30 cellular contexts compared by ENCODE assay signal in the genomic region with DNA sequence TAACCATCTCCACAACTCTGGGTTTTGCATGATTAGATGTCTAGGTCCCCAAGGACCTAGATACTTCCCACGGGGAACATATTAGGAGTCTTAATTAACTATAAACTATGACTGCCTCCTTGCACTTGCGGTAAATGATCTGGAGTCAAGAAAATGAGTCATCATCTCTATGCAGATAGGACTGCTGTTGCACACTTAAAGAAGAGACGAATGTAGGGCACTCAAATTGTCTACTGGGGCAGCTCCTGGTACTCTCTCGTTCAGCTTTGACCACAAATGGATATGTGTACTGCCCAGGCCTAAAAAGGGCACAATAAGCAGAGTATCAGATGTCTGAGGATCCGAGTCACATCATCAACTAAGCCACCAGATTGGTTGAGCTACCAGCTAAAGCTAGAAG.
DNase-seq lines count a peak whose midpoint lies in the region; ATAC-seq, FAIRE-seq and TF ChIP-seq lines count a peak whose summit lies in the region.
"Had no signal": no experiment of that assay in that cellular context is flagged by ENCODE, and none has a peak within 500 bp of the region (broad histone marks: within the 10 kb centered on the region; RNA-seq: fewer than 3 reads in every experiment).

No MANE protein-coding gene starts in this region.

- H3K4me1 ChIP-seq in HCT116 (ENCODE audit: control insufficient read depth in 1 of 2, insufficient read depth in 2 of 2, low read length in 2 of 2) (peaks cover 7 to 29% of the 10 kb centered on the region in 2 experiments), RWPE2 (ENCODE audit: insufficient read depth, poor library complexity, severe bottlenecking) (no peaks in the 10 kb centered on the region)
- H3K4me1 ChIP-seq: esophagus muscularis mucosa, Peyer's patch, spleen, transverse colon had no signal

- H3K9me3 ChIP-seq in HCT116 (ENCODE audit: control insufficient read depth in 1 of 2, insufficient read depth in 1 of 2, low read depth in 1 of 2, low read length in 2 of 2) (no peaks in the 10 kb centered on the region), RWPE2 (ENCODE audit: severe bottlenecking) (no peaks in the 10 kb centered on the region)
- H3K9me3 ChIP-seq: esophagus muscularis mucosa, ovary, Peyer's patch, transverse colon had no signal

- H3K4me3 ChIP-seq in HCT116 (replicated peaks in 1 of 2; ENCODE audit: low read depth in 1 of 2, low read length in 2 of 2) (peak overlapping the region; percentile 10 to 53; a peak in 3 of 4 replicates), RWPE2 (ENCODE audit: severe bottlenecking) (no peak overlapping the region)
- H3K4me3 ChIP-seq: esophagus muscularis mucosa, GM23338, ovary, Peyer's patch, spleen, transverse colon had no signal

- H3K4me3 Mint-ChIP-seq in glutamatergic neuron (ENCODE audit: unreplicated experiment), result no peak overlapping the region
- H3K4me3 Mint-ChIP-seq: activated CD8-positive, alpha-beta T cell treated with anti-CD3 and anti-CD28 coated beads for 36 hours; activated naive CD8-positive, alpha-beta T cell; CD4-positive, alpha-beta T cell; dendritic cell treated with granulocyte-macrophage colony-stimulating factor and Interleukin-4, amounts not matched to agents 40 ng/mL and 50 ng/mL, for 4 days; endodermal cell; GM23338; nephron progenitor cell had no signal

- no peak overlapping the region for H3K9ac ChIP-seq in HCT116 (ENCODE audit: low read length)

- H4K20me1 ChIP-seq in HCT116 (ENCODE audit: insufficient read depth), result no peaks in the 10 kb centered on the region

- H2AFZ ChIP-seq in HCT116 (ENCODE audit: low read depth, low read length, poor library complexity, severe bottlenecking), result peak overlapping the region; percentile 97
- H2AFZ ChIP-seq: GM23338 had no signal

- no peak overlapping the region for H3K27ac ChIP-seq in HCT116 (ENCODE audit: low read depth, low read length)
- H3K27ac ChIP-seq in RWPE2 (ENCODE audit: poor library complexity, severe bottlenecking), result peak overlapping the region; percentile 34
- H3K27ac ChIP-seq in RWPE1, result no peak overlapping the region
- H3K27ac ChIP-seq: esophagus muscularis mucosa, ovary, Peyer's patch, spleen, transverse colon had no signal

- no peak for TF ChIP-seq POLR2A in HCT116 (IDR thresholded peaks at IDR 0.05; ENCODE audit: borderline replicate concordance, extremely low read depth, insufficient read depth, insufficient read length)

- H3K36me3 Mint-ChIP-seq in glutamatergic neuron (ENCODE audit: unreplicated experiment), result peaks cover 4% of the 10 kb centered on the region
- H3K36me3 Mint-ChIP-seq: activated naive CD8-positive, alpha-beta T cell had no signal

- no peaks in the 10 kb centered on the region for H3K9me3 Mint-ChIP-seq in glutamatergic neuron (ENCODE audit: unreplicated experiment)
- H3K9me3 Mint-ChIP-seq: GM23338, nephron progenitor cell had no signal

- H3K79me2 ChIP-seq in HCT116 (ENCODE audit: insufficient read depth, low read length), result no peaks in the 10 kb centered on the region

- DNase-seq in HCT116 (ENCODE audit: low read depth, low spot score) (no peak), MV-4-11 (lab: John Stamatoyannopoulos, UW) (peak; percentile 6), RWPE2 (ENCODE audit: low spot score) (no peak), urothelium cell line (ENCODE audit: low spot score) (peak; percentile 13), glutamatergic neuron (no peak), RWPE1 (ENCODE audit: low spot score) (no peak)
- DNase-seq: activated CD8-positive, alpha-beta T cell treated with anti-CD3 and anti-CD28 coated beads for 36 hours; aorta; caudate nucleus; CD4-positive, alpha-beta T cell; DMS 273 treated with DMSO at 0.1 percent for 48 hours; endodermal cell; foreskin melanocyte; KG1; NCI-H1694; nephron progenitor cell; ovary; Peyer's patch; right cardiac atrium; spleen; T-helper 1 cell; transverse colon had no signal

- TF ChIP-seq CTCF in HCT116 (IDR thresholded peaks at IDR 0.05 in 2 of 3, conservative IDR thresholded peaks at IDR 0.05 in 1 of 3; ENCODE audit: borderline replicate concordance in 1 of 3, insufficient read depth in 1 of 3, low read depth in 2 of 3, low read length in 2 of 3), result no peak
- TF ChIP-seq CTCF in RWPE2 (IDR thresholded peaks at IDR 0.05; ENCODE audit: poor library complexity, severe bottlenecking), result no peak
- no peak for TF ChIP-seq CTCF in glutamatergic neuron (IDR thresholded peaks at IDR 0.05; ENCODE audit: partially characterized antibody, unreplicated experiment)
- TF ChIP-seq CTCF in RWPE1 (conservative IDR thresholded peaks at IDR 0.05; ENCODE audit: low read depth), result no peak

- H3K4me1 Mint-ChIP-seq in glutamatergic neuron (ENCODE audit: low read depth, unreplicated experiment), result no peaks in the 10 kb centered on the region
- H3K4me1 Mint-ChIP-seq: endodermal cell, GM23338 had no signal

- peak; percentile 34 for ATAC-seq in HCT116
- ATAC-seq in RWPE2 (ENCODE audit: low read depth), result no peak
- ATAC-seq in HG03108 (IDR thresholded peaks at IDR 0.05; ENCODE audit: unreplicated experiment), result no peak
- ATAC-seq: activated CD4-positive, CD25-positive, alpha-beta regulatory T cell treated with anti-CD3 and anti-CD28 coated beads, Interleukin-2, amount 50 U/mL, for 24 hours; activated CD8-positive, alpha-beta T cell treated with anti-CD3 and anti-CD28 coated beads for 36 hours; GM23338; right cardiac atrium had no signal

- H3K27ac Mint-ChIP-seq in glutamatergic neuron (ENCODE audit: unreplicated experiment), result no peak overlapping the region
- H3K27ac Mint-ChIP-seq: activated CD8-positive, alpha-beta T cell treated with anti-CD3 and anti-CD28 coated beads for 36 hours; activated naive CD8-positive, alpha-beta T cell; CD4-positive, alpha-beta T cell; dendritic cell treated with granulocyte-macrophage colony-stimulating factor and Interleukin-4, amounts not matched to agents 40 ng/mL and 50 ng/mL, for 4 days; endodermal cell; GM23338; nephron progenitor cell had no signal

- no peaks in the 10 kb centered on the region for H3K27me3 Mint-ChIP-seq in glutamatergic neuron (ENCODE audit: unreplicated experiment)
- H3K27me3 Mint-ChIP-seq: activated CD8-positive, alpha-beta T cell treated with anti-CD3 and anti-CD28 coated beads for 36 hours; activated naive CD8-positive, alpha-beta T cell; CD4-positive, alpha-beta T cell; dendritic cell treated with granulocyte-macrophage colony-stimulating factor and Interleukin-4, amounts not matched to agents 40 ng/mL and 50 ng/mL, for 4 days had no signal

- peak overlapping the region; percentile 82 for H3K4me2 ChIP-seq in HCT116 (ENCODE audit: low read length)
- H3K4me2 ChIP-seq: GM23338 had no signal

- no TSS peak for BruUV-seq in HCT116 (replicated peaks; lab: Mats Ljungman, UMichigan)

- TF ChIP-seq RAD21 in HCT116 (IDR thresholded peaks at IDR 0.05; ENCODE audit: low read depth), result no peak

- RAD21 ChIA-PET in HCT116 (lab: Charles Lee; ENCODE audit: low non-redundant PET in 1 of 2, low total read pairs in 2 of 2, uncharacterized antibody in 2 of 2, unreplicated experiment in 2 of 2), result no interaction called here

- no peaks in the 10 kb centered on the region for H3K27me3 ChIP-seq in HCT116 (ENCODE audit: insufficient read depth, low read length)
- no peaks in the 10 kb centered on the region for H3K27me3 ChIP-seq in RWPE2 (ENCODE audit: insufficient read depth, poor library complexity, severe bottlenecking)
- H3K27me3 ChIP-seq: esophagus muscularis mucosa, ovary, Peyer's patch, spleen, transverse colon had no signal

- POLR2A ChIA-PET in HCT116 (lab: Charles Lee), result no interaction called here
- POLR2A ChIA-PET in RWPE1 (lab: Yijun Ruan, JAX; ENCODE audit: low non-redundant PET), result no interaction called here

- CTCF ChIA-PET in HCT116 (lab: Charles Lee), result no interaction called here
- CTCF ChIA-PET in RWPE1 (lab: Yijun Ruan, JAX), result no interaction called here

- H3K36me3 ChIP-seq in HCT116 (ENCODE audit: control insufficient read depth in 1 of 2, insufficient read depth in 2 of 2, low read length in 2 of 2) (no peaks in the 10 kb centered on the region), RWPE2 (ENCODE audit: low read depth) (no peaks in the 10 kb centered on the region)
- H3K36me3 ChIP-seq: esophagus muscularis mucosa, ovary, Peyer's patch, spleen, transverse colon had no signal

- intact Hi-C loops in HCT116 (cut with micrococcal nuclease), result no loop called here

- H3K9me2 ChIP-seq in HCT116 (ENCODE audit: insufficient read depth), result no peaks in the 10 kb centered on the region

- no peak for FAIRE-seq in urothelium cell line (lab: Jason Lieb, UNC)
- FAIRE-seq: G401.6, TTC549 had no signal

TF ChIP-seq in HCT116, 20 proteins besides CTCF, POLR2A, EP300 and RAD21 (continues in another document):
- TF ChIP-seq, protein P1, sequence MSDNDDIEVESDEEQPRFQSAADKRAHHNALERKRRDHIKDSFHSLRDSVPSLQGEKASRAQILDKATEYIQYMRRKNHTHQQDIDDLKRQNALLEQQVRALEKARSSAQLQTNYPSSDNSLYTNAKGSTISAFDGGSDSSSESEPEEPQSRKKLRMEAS (IDR thresholded peaks at IDR 0.05), result no peak
- TF ChIP-seq SIN3A (IDR thresholded peaks at IDR 0.05; ENCODE audit: low read depth) (no peak), EZH2 (IDR thresholded peaks at IDR 0.05) (no peak), ZNF274 (IDR thresholded peaks at IDR 0.05; ENCODE audit: low read depth, low read length) (no peak), CBX3 (IDR thresholded peaks at IDR 0.05; ENCODE audit: low read depth) (no peak), JUND (IDR thresholded peaks at IDR 0.05) (0 out of 2 replicates have a peak, but pooled peaks have one; percentile 21), POLR2AphosphoS5 (IDR thresholded peaks at IDR 0.05; ENCODE audit: low read depth, low read length) (no peak), SP1 (IDR thresholded peaks at IDR 0.05; ENCODE audit: low read depth) (peak; percentile 30; the same call in 1 of the 2 replicates), FOSL1 (IDR thresholded peaks at IDR 0.05; ENCODE audit: low read depth) (peak; percentile 55; the same call in 1 of the 2 replicates), ELF1 (IDR thresholded peaks at IDR 0.05; ENCODE audit: borderline replicate concordance, low read depth) (no peak), EZH2phosphoT487 (IDR thresholded peaks at IDR 0.05; ENCODE audit: borderline replicate concordance) (no peak), SRF (IDR thresholded peaks at IDR 0.05; ENCODE audit: low read depth) (no peak), ZFX (IDR thresholded peaks at IDR 0.05) (no peak), EGR1 (IDR thresholded peaks at IDR 0.05; ENCODE audit: low read depth) (no peak)

Comparison
In these comparisons a context has a peak if more than half of its experiments do, and no peak if none do; other contexts are left out.
1. DNase-seq: peak in MV-4-11 (single experiment) and urothelium cell line (single experiment); none in HCT116 (single experiment), RWPE2 (single experiment), glutamatergic neuron (single experiment) and RWPE1 (single experiment).